15 cellular contexts compared by ENCODE assay signal in the genomic region with DNA sequence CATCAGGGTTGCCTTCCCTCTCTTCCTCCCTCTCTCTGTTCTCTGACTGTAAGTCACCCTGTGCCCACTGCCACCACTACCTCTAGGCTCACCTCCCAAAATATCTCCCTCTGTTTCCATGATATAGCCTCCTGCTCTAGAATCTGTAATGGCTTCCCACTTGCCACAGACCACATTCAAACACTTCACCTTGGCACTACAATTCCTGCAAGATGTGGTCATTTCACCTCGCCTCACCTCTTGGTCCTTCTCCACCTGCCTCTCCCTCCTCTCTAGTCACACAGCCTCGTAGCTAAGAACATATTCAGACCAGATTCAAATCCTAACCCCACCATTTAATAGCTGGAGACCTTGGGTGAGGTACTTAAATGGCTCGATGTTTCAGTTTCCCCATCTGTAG. TPM values are rescaled to one million over a fixed set of nuclear protein-coding genes. Genes with fewer than 3 reads are reported as not detected.
DNase-seq lines count a peak whose midpoint lies in the region; ATAC-seq and TF ChIP-seq lines count a peak whose summit lies in the region.
"Had no signal": no experiment of that assay in that cellular context is flagged by ENCODE, and none has a peak within 500 bp of the region (broad histone marks: within the 10 kb centered on the region; RNA-seq: fewer than 3 reads in every experiment).

No MANE protein-coding gene starts in this region.

- ATAC-seq in CD4-positive, CD25-positive, alpha-beta regulatory T cell (ENCODE audit: low read depth in 2 of 2) = no peak
- no peak for ATAC-seq in right lobe of liver

- no peaks in the 10 kb centered on the region for H3K9me3 ChIP-seq in CD4-positive, CD25-positive, alpha-beta regulatory T cell (ENCODE audit: control insufficient read depth in 2 of 2, low read length in 2 of 2)
- H3K9me3 ChIP-seq in Caco-2 (no peaks in the 10 kb centered on the region), right lobe of liver (no peaks in the 10 kb centered on the region)
- H3K9me3 ChIP-seq: colonic mucosa, SJSA1 had no signal

- TF ChIP-seq CTCF in Caco-2 (IDR thresholded peaks at IDR 0.05; ENCODE audit: insufficient read depth in 1 of 2, low read depth in 1 of 2, low read length in 1 of 2, severe bottlenecking in 1 of 2, unreplicated experiment in 1 of 2) (no peak), chondrocyte (IDR thresholded peaks at IDR 0.05) (no peak), progenitor cell of endocrine pancreas (IDR thresholded peaks at IDR 0.05; ENCODE audit: unreplicated experiment) (no peak), right lobe of liver (IDR thresholded peaks at IDR 0.05) (no peak)

- CTCF ChIA-PET in Caco-2 (lab: Charles Lee) = interaction anchor here (1.3 kb wide), 1 partner anchor 107 kb away, joined by 3 read pairs; no protein-coding TSS in a partner anchor

- DNase-seq in CD4-positive, CD25-positive, alpha-beta regulatory T cell = no peak
- DNase-seq in Caco-2 = no peak
- DNase-seq in chondrocyte (ENCODE audit: low spot score) = no peak
- DNase-seq in progenitor cell of endocrine pancreas (ENCODE audit: low spot score, unreplicated experiment) = no peak
- no peak for DNase-seq in stimulated activated CD4-positive, alpha-beta T cell treated with anti-CD3 and anti-CD28 coated beads, Interleukin-12 subunit alpha, Interleukin-12 subunit beta, amount 100 ng/mL, for 4 hours
- DNase-seq in right lobe of liver = no peak
- no peak for DNase-seq in effector CD4-positive, alpha-beta T cell
- DNase-seq in activated gamma-delta T cell (lab: John Stamatoyannopoulos, UW) = no peak
- DNase-seq: activated B cell treated with CpG ODN at 0.5 μM for 24 hours; colonic mucosa; NCI-H2081 treated with DMSO at 0.1 percent for 48 hours; NK-92 treated with Interleukin-12 subunit alpha and Interleukin-12 subunit beta, amount 100 ng/mL, for 24 hours; stimulated activated CD4-positive, alpha-beta T cell treated with anti-CD3 and anti-CD28 coated beads, Interleukin-4, amount 100 ng/mL, for 4 hours; stimulated activated naive CD4-positive, alpha-beta T cell had no signal

- BruUV-seq in Caco-2 (replicated peaks; lab: Mats Ljungman, UMichigan) = no TSS peak

- H3K27ac ChIP-seq in CD4-positive, CD25-positive, alpha-beta regulatory T cell (ENCODE audit: insufficient read depth, low read length, poor library complexity, severe bottlenecking) = no peak overlapping the region
- peak overlapping the region in 1 of 3 donors; percentile 14 for H3K27ac ChIP-seq in right lobe of liver
- H3K27ac ChIP-seq: colonic mucosa, SJSA1 had no signal

- H3K27me3 Mint-ChIP-seq in CD4-positive, CD25-positive, alpha-beta regulatory T cell = no peaks in the 10 kb centered on the region
- no peaks in the 10 kb centered on the region for H3K27me3 Mint-ChIP-seq in Caco-2 (ENCODE audit: insufficient read depth, unreplicated experiment)
- no peaks in the 10 kb centered on the region for H3K27me3 Mint-ChIP-seq in chondrocyte (ENCODE audit: low read depth)
- no peaks in the 10 kb centered on the region for H3K27me3 Mint-ChIP-seq in progenitor cell of endocrine pancreas
- H3K27me3 Mint-ChIP-seq: activated B cell treated with CpG ODN at 0.5 μM for 24 hours had no signal

- 92% methylated on average over 2 of the region's 3 CpGs for WGBS in right lobe of liver (ENCODE audit: insufficient coverage, low coverage, low lambda C conversion rate, missing lambda C conversion rate)

- no peak overlapping the region for H3K4me3 ChIP-seq in CD4-positive, CD25-positive, alpha-beta regulatory T cell (ENCODE audit: low read depth, low read length)
- H3K4me3 ChIP-seq in Caco-2 (ENCODE audit: low read depth, low read length) (no peak overlapping the region), right lobe of liver (no peak overlapping the region)
- H3K4me3 ChIP-seq: colonic mucosa, SJSA1 had no signal

- H3K36me3 ChIP-seq in CD4-positive, CD25-positive, alpha-beta regulatory T cell (ENCODE audit: control insufficient read depth, insufficient read depth, low read length) = peaks cover 40% of the 10 kb centered on the region
- H3K36me3 ChIP-seq in Caco-2 (ENCODE audit: control insufficient read depth, insufficient read depth, low read length) (peaks cover 3% of the 10 kb centered on the region), right lobe of liver (peaks cover 0 to 10% (median 2%) of the 10 kb centered on the region in 4 donors)
- H3K36me3 ChIP-seq: colonic mucosa, SJSA1 had no signal

- no peaks in the 10 kb centered on the region for H3K9me3 Mint-ChIP-seq in CD4-positive, CD25-positive, alpha-beta regulatory T cell
- H3K9me3 Mint-ChIP-seq in Caco-2 (ENCODE audit: unreplicated experiment) (no peaks in the 10 kb centered on the region), chondrocyte (ENCODE audit: low read depth) (no peaks in the 10 kb centered on the region), progenitor cell of endocrine pancreas (ENCODE audit: low read depth) (no peaks in the 10 kb centered on the region)
- H3K9me3 Mint-ChIP-seq: activated B cell treated with CpG ODN at 0.5 μM for 24 hours had no signal

- H3K27me3 ChIP-seq in CD4-positive, CD25-positive, alpha-beta regulatory T cell (ENCODE audit: control insufficient read depth, insufficient read depth, low read length) = no peaks in the 10 kb centered on the region
- H3K27me3 ChIP-seq in Caco-2 (replicated peaks; ENCODE audit: control insufficient read depth, insufficient read depth, low read length) (no peaks in the 10 kb centered on the region), right lobe of liver (no peaks in the 10 kb centered on the region)
- H3K27me3 ChIP-seq: colonic mucosa, SJSA1 had no signal

- peaks cover 59% of the 10 kb centered on the region for H3K36me3 Mint-ChIP-seq in CD4-positive, CD25-positive, alpha-beta regulatory T cell
- H3K36me3 Mint-ChIP-seq in Caco-2 (ENCODE audit: insufficient read depth, unreplicated experiment) = peaks cover 91% of the 10 kb centered on the region
- peaks cover 6% of the 10 kb centered on the region for H3K36me3 Mint-ChIP-seq in chondrocyte (ENCODE audit: low read depth)
- peaks cover 40% of the 10 kb centered on the region for H3K36me3 Mint-ChIP-seq in progenitor cell of endocrine pancreas (ENCODE audit: insufficient read depth)

- intact Hi-C loops in Caco-2 (cut with micrococcal nuclease; ENCODE audit: unreplicated experiment) = no loop called here
- intact Hi-C loops in right lobe of liver (cut with DNase I) = no loop called here

- POLR2A ChIA-PET in Caco-2 (lab: Charles Lee) = no interaction called here

- peak overlapping the region; percentile 75 to 79 (median 77) for H3K27ac Mint-ChIP-seq in CD4-positive, CD25-positive, alpha-beta regulatory T cell
- H3K27ac Mint-ChIP-seq in Caco-2 (ENCODE audit: unreplicated experiment) (peak overlapping the region; percentile 60), chondrocyte (ENCODE audit: unreplicated experiment) (peak overlapping the region; percentile 34), progenitor cell of endocrine pancreas (peak overlapping the region; percentile 65)
- H3K27ac Mint-ChIP-seq: activated B cell treated with CpG ODN at 0.5 μM for 24 hours had no signal

- no peak for TF ChIP-seq POLR2A in right lobe of liver (IDR thresholded peaks at IDR 0.05)

- H3K4me3 Mint-ChIP-seq in CD4-positive, CD25-positive, alpha-beta regulatory T cell = peak overlapping the region in 2 of 4 donors; percentile 26 to 34
- no peak overlapping the region for H3K4me3 Mint-ChIP-seq in Caco-2 (ENCODE audit: unreplicated experiment)
- H3K4me3 Mint-ChIP-seq in chondrocyte (ENCODE audit: unreplicated experiment) = no peak overlapping the region
- no peak overlapping the region for H3K4me3 Mint-ChIP-seq in progenitor cell of endocrine pancreas (ENCODE audit: low read depth)
- H3K4me3 Mint-ChIP-seq: activated B cell treated with CpG ODN at 0.5 μM for 24 hours had no signal

- H3K4me1 Mint-ChIP-seq in CD4-positive, CD25-positive, alpha-beta regulatory T cell = peaks cover 10 to 77% (median 51%) of the 10 kb centered on the region in 4 donors
- H3K4me1 Mint-ChIP-seq in Caco-2 (ENCODE audit: low read depth, unreplicated experiment) (peaks cover 36% of the 10 kb centered on the region), chondrocyte (ENCODE audit: low read depth) (peaks cover 41% of the 10 kb centered on the region), progenitor cell of endocrine pancreas (ENCODE audit: low read depth) (peaks cover 31% of the 10 kb centered on the region)

- H3K4me1 ChIP-seq in CD4-positive, CD25-positive, alpha-beta regulatory T cell (ENCODE audit: control insufficient read depth, insufficient read depth, low read length, poor library complexity, severe bottlenecking) = peaks cover 9% of the 10 kb centered on the region
- H3K4me1 ChIP-seq in Caco-2 = peaks cover 38% of the 10 kb centered on the region
- peaks cover 0 to 36% (median 12%) of the 10 kb centered on the region in 4 donors for H3K4me1 ChIP-seq in right lobe of liver
- H3K4me1 ChIP-seq: colonic mucosa had no signal

RNA-seq across cellular contexts. Expression of a gene that starts 56.9 kb away (rescaled TPM):
- 80.3 TPM for total RNA-seq in CD4-positive, CD25-positive, alpha-beta regulatory T cell
- polyA plus RNA-seq in CD4-positive, CD25-positive, alpha-beta regulatory T cell = 10 to 100 TPM; 12.7 to 21.5 (median 14.9) TPM
- total RNA-seq in Caco-2 (2022) = 225 and 226 TPM in 2 replicates
- 39.3 to 41.5 TPM (median 39.9 TPM) in 3 replicates for total RNA-seq in chondrocyte
- 174 and 198 TPM in 2 replicates for total RNA-seq in progenitor cell of endocrine pancreas
- 10 to 100 TPM; 30.1 to 82.1 (median 57.9) TPM for total RNA-seq in right lobe of liver
